Comparison of ENCODE assay signal across 1 cellular context in genomic region chr3:123700791-123701712, GRCh38.
TF ChIP-seq lines count a peak whose summit lies in the region.

No MANE protein-coding gene starts in this region.

TF ChIP-seq in SK-N-SH, 30 proteins besides CTCF, POLR2A, EP300 and RAD21 (continued from another document):
- TF ChIP-seq, protein P1, sequence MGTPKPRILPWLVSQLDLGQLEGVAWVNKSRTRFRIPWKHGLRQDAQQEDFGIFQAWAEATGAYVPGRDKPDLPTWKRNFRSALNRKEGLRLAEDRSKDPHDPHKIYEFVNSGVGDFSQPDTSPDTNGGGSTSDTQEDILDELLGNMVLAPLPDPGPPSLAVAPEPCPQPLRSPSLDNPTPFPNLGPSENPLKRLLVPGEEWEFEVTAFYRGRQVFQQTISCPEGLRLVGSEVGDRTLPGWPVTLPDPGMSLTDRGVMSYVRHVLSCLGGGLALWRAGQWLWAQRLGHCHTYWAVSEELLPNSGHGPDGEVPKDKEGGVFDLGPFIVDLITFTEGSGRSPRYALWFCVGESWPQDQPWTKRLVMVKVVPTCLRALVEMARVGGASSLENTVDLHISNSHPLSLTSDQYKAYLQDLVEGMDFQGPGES (IDR thresholded peaks at IDR 0.05; ENCODE audit: low read depth, low read length), result no peak
- TF ChIP-seq FOXM1 (IDR thresholded peaks at IDR 0.05; ENCODE audit: low read depth) (no peak), MXI1 (IDR thresholded peaks at IDR 0.05; ENCODE audit: low read depth, low read length) (no peak), CHD2 (IDR thresholded peaks at IDR 0.05; ENCODE audit: low read length, partially characterized antibody) (no peak), ELF1 (IDR thresholded peaks at IDR 0.05) (no peak)
- TF ChIP-seq, protein P2, sequence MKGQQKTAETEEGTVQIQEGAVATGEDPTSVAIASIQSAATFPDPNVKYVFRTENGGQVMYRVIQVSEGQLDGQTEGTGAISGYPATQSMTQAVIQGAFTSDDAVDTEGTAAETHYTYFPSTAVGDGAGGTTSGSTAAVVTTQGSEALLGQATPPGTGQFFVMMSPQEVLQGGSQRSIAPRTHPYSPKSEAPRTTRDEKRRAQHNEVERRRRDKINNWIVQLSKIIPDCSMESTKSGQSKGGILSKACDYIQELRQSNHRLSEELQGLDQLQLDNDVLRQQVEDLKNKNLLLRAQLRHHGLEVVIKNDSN (IDR thresholded peaks at IDR 0.05; ENCODE audit: borderline replicate concordance, low read depth), result no peak
- TF ChIP-seq, protein P3, sequence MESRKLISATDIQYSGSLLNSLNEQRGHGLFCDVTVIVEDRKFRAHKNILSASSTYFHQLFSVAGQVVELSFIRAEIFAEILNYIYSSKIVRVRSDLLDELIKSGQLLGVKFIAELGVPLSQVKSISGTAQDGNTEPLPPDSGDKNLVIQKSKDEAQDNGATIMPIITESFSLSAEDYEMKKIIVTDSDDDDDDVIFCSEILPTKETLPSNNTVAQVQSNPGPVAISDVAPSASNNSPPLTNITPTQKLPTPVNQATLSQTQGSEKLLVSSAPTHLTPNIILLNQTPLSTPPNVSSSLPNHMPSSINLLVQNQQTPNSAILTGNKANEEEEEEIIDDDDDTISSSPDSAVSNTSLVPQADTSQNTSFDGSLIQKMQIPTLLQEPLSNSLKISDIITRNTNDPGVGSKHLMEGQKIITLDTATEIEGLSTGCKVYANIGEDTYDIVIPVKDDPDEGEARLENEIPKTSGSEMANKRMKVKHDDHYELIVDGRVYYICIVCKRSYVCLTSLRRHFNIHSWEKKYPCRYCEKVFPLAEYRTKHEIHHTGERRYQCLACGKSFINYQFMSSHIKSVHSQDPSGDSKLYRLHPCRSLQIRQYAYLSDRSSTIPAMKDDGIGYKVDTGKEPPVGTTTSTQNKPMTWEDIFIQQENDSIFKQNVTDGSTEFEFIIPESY (IDR thresholded peaks at IDR 0.05; ENCODE audit: borderline replicate concordance, low read depth), result no peak
